ENCODE assay signal across 31 cellular contexts in genomic region chr20:39188264-39188765, GRCh38.
"Had no signal": no experiment of that assay in that cellular context is flagged by ENCODE, and none has a peak within 500 bp of the region (broad histone marks: within the 10 kb centered on the region; RNA-seq: fewer than 3 reads in every experiment).

No MANE protein-coding gene starts in this region.

- H3K4me1 Mint-ChIP-seq: mesothelial cell of epicardium; naive B cell; neural crest cell; stimulated activated effector memory CD8-positive, alpha-beta T cell treated with anti-CD3 and anti-CD28 coated beads, Interleukin-12 subunit alpha, Interleukin-12 subunit beta, amount 100 ng/mL, for 72 hours had no signal

- H3K4me3 ChIP-seq: esophagus squamous epithelium, heart right ventricle, left lung, mucosa of descending colon, pancreas, right atrium auricular region, smooth muscle cell, stomach, thyroid gland had no signal

- H3K27me3 ChIP-seq: heart right ventricle, left lung, neutrophil, pancreas, right atrium auricular region, stomach, thyroid gland had no signal

- H3K4me3 Mint-ChIP-seq: effector memory CD8-positive, alpha-beta T cell; mesothelial cell of epicardium; naive B cell; natural killer cell treated with Interleukin-12 subunit alpha and Interleukin-12 subunit beta and Interleukin-15 and Interleukin-18, amount 100 ng/mL, for 72 hours; neural crest cell; stimulated activated effector memory CD8-positive, alpha-beta T cell treated with anti-CD3 and anti-CD28 coated beads, Interleukin-12 subunit alpha, Interleukin-12 subunit beta, amount 100 ng/mL, for 72 hours had no signal

- H3K4me1 ChIP-seq: heart right ventricle, left lung, pancreas, right atrium auricular region, stomach, thyroid gland had no signal

- H3K27ac ChIP-seq: esophagus squamous epithelium, heart right ventricle, left lung, neutrophil, pancreas, right atrium auricular region, stomach, thyroid gland had no signal

- FAIRE-seq: endometrium, pancreas had no signal

- H3K27ac Mint-ChIP-seq: effector memory CD8-positive, alpha-beta T cell; mesothelial cell of epicardium; naive B cell; natural killer cell treated with Interleukin-12 subunit alpha and Interleukin-12 subunit beta and Interleukin-15 and Interleukin-18, amount 100 ng/mL, for 72 hours; progenitor cell of endocrine pancreas; stimulated activated effector memory CD8-positive, alpha-beta T cell treated with anti-CD3 and anti-CD28 coated beads, Interleukin-12 subunit alpha, Interleukin-12 subunit beta, amount 100 ng/mL, for 72 hours had no signal

- H3K36me3 ChIP-seq: esophagus squamous epithelium, heart right ventricle, left lung, neutrophil, pancreas, right atrium auricular region, stomach, thyroid gland had no signal

- DNase-seq: cortex of kidney; effector memory CD8-positive, alpha-beta T cell; erythroblast; esophagus squamous epithelium; foreskin melanocyte; glutamatergic neuron; heart right ventricle; hippocampal formation; left cardiac atrium; left lung; mesenchymal stem cell; mucosa of descending colon; naive B cell; pancreas; stimulated activated CD4-positive, alpha-beta T cell treated with anti-CD3 and anti-CD28 coated beads, Interleukin-12 subunit alpha, Interleukin-12 subunit beta, amount 100 ng/mL, for 4 hours; stimulated activated CD4-positive, alpha-beta T cell treated with anti-CD3 and anti-CD28 coated beads, Interleukin-1b, Interleukin-23, amount 100 ng/mL, for 48 hours; stimulated activated CD4-positive, alpha-beta T cell treated with anti-CD3 and anti-CD28 coated beads, Interleukin-4, amount 100 ng/mL, for 1 hour; stimulated activated naive CD4-positive, alpha-beta T cell treated with Interleukin-2 at 50 U/mL for 16 hours; stomach; thyroid gland; trophoblast cell had no signal

- H3K9me3 ChIP-seq: neutrophil, pancreas, thyroid gland had no signal

- ATAC-seq: effector memory CD8-positive, alpha-beta T cell; heart right ventricle; left cardiac atrium; left lung; mucosa of descending colon; natural killer cell treated with Interleukin-12 subunit alpha and Interleukin-12 subunit beta and Interleukin-15 and Interleukin-18, amount 100 ng/mL, for 72 hours; pancreas; sciatic nerve; stimulated activated effector memory CD8-positive, alpha-beta T cell treated with anti-CD3 and anti-CD28 coated beads, Interleukin-12 subunit alpha, Interleukin-12 subunit beta, amount 100 ng/mL, for 72 hours had no signal

- H3K36me3 Mint-ChIP-seq: mesothelial cell of epicardium; stimulated activated effector memory CD8-positive, alpha-beta T cell treated with anti-CD3 and anti-CD28 coated beads, Interleukin-12 subunit alpha, Interleukin-12 subunit beta, amount 100 ng/mL, for 72 hours had no signal

- H3K9me3 Mint-ChIP-seq: effector memory CD8-positive, alpha-beta T cell had no signal

- H3K4me2 ChIP-seq: smooth muscle cell had no signal
